ENCODE assay signal across 1 cellular context in the genomic region with DNA sequence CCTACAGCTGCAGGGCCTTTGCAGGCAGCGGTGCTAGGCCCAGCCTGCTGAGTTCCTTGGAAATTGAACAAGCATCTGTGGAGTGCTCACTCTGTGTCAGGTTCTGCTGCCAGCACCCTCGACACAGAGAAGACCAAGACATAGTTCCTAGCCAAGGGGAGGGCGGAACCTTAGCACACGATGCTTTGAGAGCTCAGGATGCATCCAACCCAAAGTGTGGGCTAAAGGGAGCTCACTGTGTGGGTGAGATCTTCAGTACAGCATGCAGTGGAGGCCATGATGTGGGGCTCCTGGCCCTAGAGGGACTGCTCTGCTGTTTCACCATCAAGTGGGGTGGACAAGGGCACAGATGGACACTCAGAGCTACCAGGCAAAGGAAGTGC.
TF ChIP-seq lines count a peak whose summit lies in the region.

No MANE protein-coding gene starts in this region.

TF ChIP-seq in HEK293T, 16 proteins besides CTCF, POLR2A, EP300 and RAD21:
- TF ChIP-seq SP1 (IDR thresholded peaks at IDR 0.05) = no peak
- no peak for TF ChIP-seq FOXM1 (IDR thresholded peaks at IDR 0.05; ENCODE audit: borderline replicate concordance)
- TF ChIP-seq, protein P1, sequence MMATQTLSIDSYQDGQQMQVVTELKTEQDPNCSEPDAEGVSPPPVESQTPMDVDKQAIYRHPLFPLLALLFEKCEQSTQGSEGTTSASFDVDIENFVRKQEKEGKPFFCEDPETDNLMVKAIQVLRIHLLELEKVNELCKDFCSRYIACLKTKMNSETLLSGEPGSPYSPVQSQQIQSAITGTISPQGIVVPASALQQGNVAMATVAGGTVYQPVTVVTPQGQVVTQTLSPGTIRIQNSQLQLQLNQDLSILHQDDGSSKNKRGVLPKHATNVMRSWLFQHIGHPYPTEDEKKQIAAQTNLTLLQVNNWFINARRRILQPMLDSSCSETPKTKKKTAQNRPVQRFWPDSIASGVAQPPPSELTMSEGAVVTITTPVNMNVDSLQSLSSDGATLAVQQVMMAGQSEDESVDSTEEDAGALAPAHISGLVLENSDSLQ (IDR thresholded peaks at IDR 0.05) = no peak
- no peak for TF ChIP-seq LEF1 (IDR thresholded peaks at IDR 0.05; ENCODE audit: borderline replicate concordance)
- TF ChIP-seq L3MBTL2 (conservative IDR thresholded peaks at IDR 0.05) = no peak
- TF ChIP-seq CTBP1 (IDR thresholded peaks at IDR 0.05; ENCODE audit: borderline replicate concordance) = no peak
- TF ChIP-seq ARNT (IDR thresholded peaks at IDR 0.05) = no peak
- TF ChIP-seq BHLHE40 (IDR thresholded peaks at IDR 0.05; ENCODE audit: borderline replicate concordance) = no peak
- TF ChIP-seq TARDBP (IDR thresholded peaks at IDR 0.05) = no peak
- no peak for TF ChIP-seq ZNF384 (IDR thresholded peaks at IDR 0.05)
- TF ChIP-seq ELF4 (IDR thresholded peaks at IDR 0.05) = no peak
- TF ChIP-seq FOXK2 (IDR thresholded peaks at IDR 0.05) = no peak
- TF ChIP-seq NFRKB (IDR thresholded peaks at IDR 0.05) = no peak
